Comparison of ENCODE assay signal across 17 cellular contexts in genomic region chr5:38782185-38782584, GRCh38.
DNase-seq lines count a peak whose midpoint lies in the region; ATAC-seq and TF ChIP-seq lines count a peak whose summit lies in the region.
"Had no signal": no experiment of that assay in that cellular context is flagged by ENCODE, and none has a peak within 500 bp of the region (broad histone marks: within the 10 kb centered on the region; RNA-seq: fewer than 3 reads in every experiment).

No MANE protein-coding gene starts in this region.

- CTCF ChIA-PET in activated CD8-positive, alpha-beta memory T cell treated with anti-CD3 and anti-CD28 coated beads, Interleukin-2, amount 10 ng/mL, durations not matched to agents 7 days and 5 days (lab: Charles Lee), result interaction anchor here (1.5 kb wide), 1 partner anchor 341 kb away, joined by 5 read pairs; no protein-coding TSS in a partner anchor

- H3K9me3 ChIP-seq in right atrium auricular region, result no peaks in the 10 kb centered on the region
- H3K9me3 ChIP-seq in SK-N-MC (ENCODE audit: low read depth, low read length), result no peaks in the 10 kb centered on the region
- no peaks in the 10 kb centered on the region for H3K9me3 ChIP-seq in lower lobe of right lung
- H3K9me3 ChIP-seq: mucosa of descending colon, testis had no signal

- intact Hi-C loops in left cardiac atrium (cut with DNase I) (loop anchor here in 1 of 2 donors (10.0 kb wide), 1 partner anchor 227 kb away; the partner anchor contains the start of gene LIFR), lower lobe of right lung (cut with DNase I) (no loop called here)

- H3K4me1 ChIP-seq in right atrium auricular region (peaks cover 0 to 41% of the 10 kb centered on the region in 2 donors), lower lobe of right lung (peaks cover 51% of the 10 kb centered on the region)

- ATAC-seq in left cardiac atrium (no peak), lower lobe of right lung (no peak), HG03280 (IDR thresholded peaks at IDR 0.05; ENCODE audit: unreplicated experiment) (no peak), GM19035 (IDR thresholded peaks at IDR 0.05; ENCODE audit: unreplicated experiment) (no peak)
- ATAC-seq in activated CD8-positive, alpha-beta memory T cell treated with anti-CD3 and anti-CD28 coated beads, Interleukin-2, amount 10 ng/mL, durations not matched to agents 7 days and 5 days, result no peak

- peaks cover 12% of the 10 kb centered on the region for H3K27me3 Mint-ChIP-seq in activated CD8-positive, alpha-beta memory T cell treated with anti-CD3 and anti-CD28 coated beads, Interleukin-2, amount 10 ng/mL, durations not matched to agents 7 days and 5 days

- no peak overlapping the region for H3K9ac ChIP-seq in SK-N-MC (ENCODE audit: insufficient read length)

- H3K4me3 ChIP-seq in right atrium auricular region, result no peak overlapping the region
- H3K4me3 ChIP-seq in SK-N-MC, result no peak overlapping the region
- H3K4me3 ChIP-seq in lower lobe of right lung, result no peak overlapping the region
- H3K4me3 ChIP-seq: mucosa of descending colon, testis had no signal

- H3K36me3 Mint-ChIP-seq in activated CD8-positive, alpha-beta memory T cell treated with anti-CD3 and anti-CD28 coated beads, Interleukin-2, amount 10 ng/mL, durations not matched to agents 7 days and 5 days, result no peaks in the 10 kb centered on the region

- TF ChIP-seq CTCF in right atrium auricular region (IDR thresholded peaks at IDR 0.05), result no peak
- no peak for TF ChIP-seq CTCF in lower lobe of right lung (IDR thresholded peaks at IDR 0.05)

- no peak for DNase-seq in right atrium auricular region (ENCODE audit: low spot score)
- DNase-seq in left cardiac atrium, result no peak
- no peak for DNase-seq in SK-N-MC (ENCODE audit: low read depth, low spot score)
- no peak for DNase-seq in lower lobe of right lung
- no peak for DNase-seq in DMS 273 (lab: John Stamatoyannopoulos, UW; ENCODE audit: unreplicated experiment)
- no peak for DNase-seq in activated CD8-positive, alpha-beta memory T cell treated with anti-CD3 and anti-CD28 coated beads, Interleukin-2, amount 10 ng/mL, durations not matched to agents 7 days and 5 days
- DNase-seq: activated CD8-positive, alpha-beta memory T cell treated with anti-CD3 and anti-CD28 coated beads for 24 hours; caudate nucleus; effector CD4-positive, alpha-beta T cell; mucosa of descending colon; NCI-H1694; occipital lobe; stimulated activated CD4-positive, alpha-beta T cell treated with anti-CD3 and anti-CD28 coated beads, Interleukin-4, amount 100 ng/mL, for 24 hours; testis had no signal

- H3K9me3 Mint-ChIP-seq in activated CD8-positive, alpha-beta memory T cell treated with anti-CD3 and anti-CD28 coated beads, Interleukin-2, amount 10 ng/mL, durations not matched to agents 7 days and 5 days (ENCODE audit: low read depth), result peaks cover 2% of the 10 kb centered on the region

- H3K27ac ChIP-seq in right atrium auricular region (peak overlapping the region; percentile 52 to 71), SK-N-MC (0 out of 2 replicates have a peak overlapping the region, but pooled peaks have one; percentile 3), lower lobe of right lung (peak overlapping the region; percentile 5)
- H3K27ac ChIP-seq: C4-2B, testis had no signal

- no peak overlapping the region for H3K4me3 Mint-ChIP-seq in activated CD8-positive, alpha-beta memory T cell treated with anti-CD3 and anti-CD28 coated beads, Interleukin-2, amount 10 ng/mL, durations not matched to agents 7 days and 5 days

- H3K27me3 ChIP-seq in right atrium auricular region (no peaks in the 10 kb centered on the region), lower lobe of right lung (ENCODE audit: low read depth) (no peaks in the 10 kb centered on the region)
- H3K27me3 ChIP-seq: testis had no signal

- H3K4me1 Mint-ChIP-seq in activated CD8-positive, alpha-beta memory T cell treated with anti-CD3 and anti-CD28 coated beads, Interleukin-2, amount 10 ng/mL, durations not matched to agents 7 days and 5 days, result peaks cover 2% of the 10 kb centered on the region

- H3K36me3 ChIP-seq in right atrium auricular region, result no peaks in the 10 kb centered on the region
- H3K36me3 ChIP-seq in SK-N-MC (ENCODE audit: insufficient read depth, low read length), result no peaks in the 10 kb centered on the region
- no peaks in the 10 kb centered on the region for H3K36me3 ChIP-seq in lower lobe of right lung

- no peak overlapping the region for H3K27ac Mint-ChIP-seq in activated CD8-positive, alpha-beta memory T cell treated with anti-CD3 and anti-CD28 coated beads, Interleukin-2, amount 10 ng/mL, durations not matched to agents 7 days and 5 days

Comparison
In these comparisons a context has a peak if more than half of its experiments do, and no peak if none do; other contexts are left out.
1. H3K27ac ChIP-seq: peak in every context shown above with its lines; median percentile 62 in right atrium auricular region; 5 in lower lobe of right lung; 3 in SK-N-MC.